In genomic region chr1:155209373-155209721, GRCh38 we compare ENCODE assay signal across 8 cellular contexts. TPM values are rescaled to one million over a fixed set of nuclear protein-coding genes. Genes with fewer than 3 reads are reported as not detected.
DNase-seq lines count a peak whose midpoint lies in the region; ATAC-seq and TF ChIP-seq lines count a peak whose summit lies in the region.

No MANE protein-coding gene starts in this region.

- peaks cover 27% of the 10 kb centered on the region for H3K4me1 Mint-ChIP-seq in nephron

- H3K4me3 Mint-ChIP-seq in nephron, result peak overlapping the region; percentile 87 to 91 (median 90)

- in situ Hi-C loops in GM13976 (cut with MboI; ENCODE audit: low sequenced_read_pairs, unreplicated experiment), result no loop called here

- no peaks in the 10 kb centered on the region for H4K20me1 ChIP-seq in MM.1S (ENCODE audit: insufficient read depth, low read length)

- DNase-seq in BJ (ENCODE audit: low read depth), result no peak
- no peak for DNase-seq in MM.1S
- DNase-seq in dorsolateral prefrontal cortex, result no peak
- no peak for DNase-seq in NCI-H524 treated with DMSO at 0.1 percent for 48 hours (lab: John Stamatoyannopoulos, UW)
- no peak for DNase-seq in GM13976 (ENCODE audit: low spot score)
- DNase-seq in activated CD4-positive, alpha-beta T cell treated with anti-CD3 and anti-CD28 coated beads, Interleukin-2, amount 50 U/mL, for 1 hour, result no peak

- TF ChIP-seq CTCF in BJ (IDR thresholded peaks at IDR 0.05; ENCODE audit: insufficient read depth, low read depth, low read length) (no peak), MM.1S (IDR thresholded peaks at IDR 0.05; ENCODE audit: low read length) (no peak), dorsolateral prefrontal cortex (IDR thresholded peaks at IDR 0.05 in 54 of 56, conservative IDR thresholded peaks at IDR 0.05 in 2 of 56; ENCODE audit: low read depth in 1 of 56, partially characterized antibody in 56 of 56) (peak in 1 of 56 donors; percentile 3), nephron (IDR thresholded peaks at IDR 0.05; ENCODE audit: unreplicated experiment in 3 of 3) (no peak), GM13976 (IDR thresholded peaks at IDR 0.05; ENCODE audit: borderline replicate concordance, control extremely low read depth, extremely low read depth, insufficient read depth, missing control alignments) (no peak)

- H3K4me1 ChIP-seq in MM.1S (ENCODE audit: low read length), result peaks cover 13% of the 10 kb centered on the region

- no peak for ATAC-seq in GM21360 (IDR thresholded peaks at IDR 0.05; ENCODE audit: unreplicated experiment)

- peak overlapping the region; percentile 100 for H3K9ac ChIP-seq in MM.1S (ENCODE audit: low read length)

- H3F3A ChIP-seq in MM.1S (ENCODE audit: insufficient read depth, low read length), result peaks cover 10% of the 10 kb centered on the region

- H3K36me3 ChIP-seq in BJ (ENCODE audit: control insufficient read depth, insufficient read depth, low read length) (peaks cover 2% of the 10 kb centered on the region; the same call in 1 of the 2 replicates), MM.1S (replicated peaks; ENCODE audit: insufficient read depth, low read length) (no peaks in the 10 kb centered on the region)

- peaks cover 4% of the 10 kb centered on the region for H3K36me3 Mint-ChIP-seq in nephron (ENCODE audit: low read depth)

- peak overlapping the region; percentile 86 for H3K4me2 ChIP-seq in MM.1S (ENCODE audit: low read depth, low read length)

- no peaks in the 10 kb centered on the region for H3K27me3 Mint-ChIP-seq in nephron (ENCODE audit: low read depth)

- H3K79me2 ChIP-seq in MM.1S (ENCODE audit: low read length), result peaks cover 9% of the 10 kb centered on the region; the same call in 1 of the 2 replicates

- H3K27ac ChIP-seq in MM.1S (ENCODE audit: low read length) (peak overlapping the region; percentile 84; the same call in 1 of the 2 replicates), dorsolateral prefrontal cortex (peak overlapping the region; percentile 65 to 100 (median 98))

- POLR2A ChIA-PET in BJ (lab: Charles Lee), result no interaction called here

- H3K9me3 Mint-ChIP-seq in nephron, result no peaks in the 10 kb centered on the region

- intact Hi-C loops in dorsolateral prefrontal cortex (cut with DNase I), result loop anchor here (2.0 to 5.0 kb wide), 3 partner anchors 17 to 113 kb away; partner anchors contain the start of gene RUSC1 (in 1 of the 2)

- no peaks in the 10 kb centered on the region for H3K27me3 ChIP-seq in BJ (ENCODE audit: control insufficient read depth, insufficient read depth, low read length)
- H3K27me3 ChIP-seq in MM.1S (replicated peaks; ENCODE audit: insufficient read depth, low read length), result no peaks in the 10 kb centered on the region
- H3K27me3 ChIP-seq in dorsolateral prefrontal cortex, result no peaks in the 10 kb centered on the region

- peak overlapping the region; percentile 92 for H2AFZ ChIP-seq in MM.1S (ENCODE audit: low read length)

- CTCF ChIA-PET in BJ (lab: Yijun Ruan, JAX), result interaction anchor here (1.3 to 6.7 kb wide), 3 partner anchors 10 to 41 kb away, joined by 4 to 75 read pairs (median 32); no protein-coding TSS in a partner anchor

- H3K4me3 ChIP-seq in BJ (ENCODE audit: low read depth, low read length) (peak overlapping the region; percentile 57), MM.1S (ENCODE audit: low read length) (peak overlapping the region; percentile 95), dorsolateral prefrontal cortex (peak overlapping the region; percentile 67 to 99 (median 93))

- H3K9me3 ChIP-seq in MM.1S (replicated peaks; ENCODE audit: insufficient read depth, low read length), result no peaks in the 10 kb centered on the region

- H3K9me2 ChIP-seq in MM.1S (replicated peaks; ENCODE audit: insufficient read depth, low read length), result no peaks in the 10 kb centered on the region

- peak overlapping the region; percentile 62 to 91 (median 90) for H3K27ac Mint-ChIP-seq in nephron

RNA-seq across cellular contexts. Expression of gene MTX1, which starts 0.9 kb away (rescaled TPM):
- polyA plus RNA-seq in BJ (2011; rRNA removed), result 56.5 and 72.7 TPM in 2 replicates
- 32.6 and 60.6 TPM in 2 replicates for polyA minus RNA-seq in BJ (2011; rRNA and poly(A)+ RNA removed)
- 10 to 100 TPM; 13.5 to 26.7 (median 20.0) TPM for total RNA-seq in dorsolateral prefrontal cortex

RNA-seq across cellular contexts. Expression of gene THBS3, which starts 1.6 kb away (rescaled TPM):
- 48.0 and 61.4 TPM in 2 replicates for polyA plus RNA-seq in BJ (2011; rRNA removed)
- 30.9 and 40.7 TPM in 2 replicates for polyA minus RNA-seq in BJ (2011; rRNA and poly(A)+ RNA removed)
- 10 to 100 TPM; 10.2 to 41.2 (median 21.5) TPM for total RNA-seq in dorsolateral prefrontal cortex

RNA-seq across cellular contexts. Expression of gene TRIM46, which starts 35.7 kb away (rescaled TPM):
- polyA plus RNA-seq in BJ (2011; rRNA removed), result 3.5 and 5.4 TPM in 2 replicates
- polyA minus RNA-seq in BJ (2011; rRNA and poly(A)+ RNA removed), result 5.8 and 7.3 TPM in 2 replicates
- 10 to 100 TPM; 10.2 to 31.0 (median 19.3) TPM for total RNA-seq in dorsolateral prefrontal cortex

RNA-seq across cellular contexts. Expression of gene KRTCAP2, which starts 36.2 kb away (rescaled TPM):
- polyA plus RNA-seq in BJ (2011; rRNA removed), result 211 and 225 TPM in 2 replicates
- polyA minus RNA-seq in BJ (2011; rRNA and poly(A)+ RNA removed), result 235 and 300 TPM in 2 replicates
- total RNA-seq in dorsolateral prefrontal cortex, result 100 to 1,000 TPM in 14 of 120 experiments, 10 to 100 TPM in 106; 49.0 to 130 (median 82.4) TPM

RNA-seq across cellular contexts. Expression of gene ENTREP3, which starts 45.9 kb away (rescaled TPM):
- 10.3 and 15.7 TPM in 2 replicates for polyA plus RNA-seq in BJ (2011; rRNA removed)
- polyA minus RNA-seq in BJ (2011; rRNA and poly(A)+ RNA removed), result 6.6 and 9.8 TPM in 2 replicates
- total RNA-seq in dorsolateral prefrontal cortex, result 10 to 100 TPM; 28.2 to 75.1 (median 42.6) TPM
